ENCODE assay signal across 16 cellular contexts in the genomic region with DNA sequence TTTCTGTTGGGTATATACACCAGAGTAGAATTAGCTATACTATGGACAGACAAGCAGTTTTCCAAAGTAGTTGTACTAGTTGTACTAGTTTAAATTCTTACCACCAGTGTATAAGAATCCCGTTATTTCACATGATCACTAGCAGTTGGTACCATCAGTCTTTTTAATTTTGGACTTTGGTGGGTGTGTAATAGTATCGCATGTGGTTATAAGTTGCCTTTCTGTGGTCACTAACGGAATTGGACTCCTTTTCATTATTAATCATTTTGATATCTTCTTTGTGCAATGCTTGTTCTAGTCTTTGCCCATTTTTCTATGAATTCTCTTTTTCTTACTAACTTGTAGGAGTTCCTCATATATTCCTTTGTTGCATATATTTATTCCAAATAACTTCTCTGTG.
DNase-seq lines count a peak whose midpoint lies in the region; ATAC-seq, FAIRE-seq and TF ChIP-seq lines count a peak whose summit lies in the region.
"Had no signal": no experiment of that assay in that cellular context is flagged by ENCODE, and none has a peak within 500 bp of the region (broad histone marks: within the 10 kb centered on the region; RNA-seq: fewer than 3 reads in every experiment).

No MANE protein-coding gene starts in this region.

- POLR2A ChIA-PET in A549 (lab: Yijun Ruan, JAX) = no interaction called here
- POLR2A ChIA-PET in activated CD8-positive, alpha-beta T cell treated with anti-CD3 and anti-CD28 coated beads, Interleukin-2, amount 10 ng/mL, durations not matched to agents 7 days and 5 days (lab: Charles Lee) = no interaction called here

- 96% methylated on average over 3 of the region's 3 CpGs for WGBS in A549 (ENCODE audit: missing lambda C conversion rate)
- 96% methylated on average over 3 of the region's 3 CpGs for WGBS in esophagus muscularis mucosa

- no peaks in the 10 kb centered on the region for H3K27me3 ChIP-seq in CD4-positive, CD25-positive, alpha-beta regulatory T cell (ENCODE audit: control insufficient read depth, insufficient read depth, low read length)
- H3K27me3 ChIP-seq in esophagus muscularis mucosa = no peaks in the 10 kb centered on the region
- no peaks in the 10 kb centered on the region for H3K27me3 ChIP-seq in gastrocnemius medialis
- H3K27me3 ChIP-seq: BE2C had no signal

- H3K36me3 ChIP-seq in CD4-positive, CD25-positive, alpha-beta regulatory T cell (ENCODE audit: control insufficient read depth, insufficient read depth, low read length) = peaks cover 18% of the 10 kb centered on the region
- peaks cover 0 to 16% (median 5%) of the 10 kb centered on the region in 4 donors for H3K36me3 ChIP-seq in esophagus muscularis mucosa
- no peaks in the 10 kb centered on the region for H3K36me3 ChIP-seq in gastrocnemius medialis

- H3K27ac ChIP-seq in A549 (no peak overlapping the region), esophagus muscularis mucosa (replicated peaks in 1 of 4) (no peak overlapping the region), gastrocnemius medialis (no peak overlapping the region)
- no peak overlapping the region for H3K27ac ChIP-seq in CD4-positive, CD25-positive, alpha-beta regulatory T cell (ENCODE audit: insufficient read depth, low read length, poor library complexity, severe bottlenecking)

- no peaks in the 10 kb centered on the region for H3K9me3 ChIP-seq in A549
- H3K9me3 ChIP-seq in CD4-positive, CD25-positive, alpha-beta regulatory T cell (ENCODE audit: control insufficient read depth in 2 of 2, low read length in 2 of 2) = no peaks in the 10 kb centered on the region
- no peaks in the 10 kb centered on the region for H3K9me3 ChIP-seq in esophagus muscularis mucosa
- no peaks in the 10 kb centered on the region for H3K9me3 ChIP-seq in gastrocnemius medialis
- H3K9me3 ChIP-seq: BE2C had no signal

- CTCF ChIA-PET in A549 (lab: Yijun Ruan, JAX) = no interaction called here
- CTCF ChIA-PET in activated CD8-positive, alpha-beta T cell treated with anti-CD3 and anti-CD28 coated beads, Interleukin-2, amount 10 ng/mL, durations not matched to agents 7 days and 5 days (lab: Charles Lee) = interaction anchor here (0.9 kb wide), 1 partner anchor 11 kb away, joined by 4 read pairs; no protein-coding TSS in a partner anchor

- peaks cover 20% of the 10 kb centered on the region for H3K36me3 Mint-ChIP-seq in CD4-positive, CD25-positive, alpha-beta regulatory T cell
- peaks cover 58% of the 10 kb centered on the region for H3K36me3 Mint-ChIP-seq in activated CD8-positive, alpha-beta T cell treated with anti-CD3 and anti-CD28 coated beads, Interleukin-2, amount 10 ng/mL, durations not matched to agents 7 days and 5 days (ENCODE audit: low read depth)
- peaks cover 15% of the 10 kb centered on the region for H3K36me3 Mint-ChIP-seq in effector memory CD8-positive, alpha-beta T cell (ENCODE audit: insufficient read depth)

- H3K4me3 ChIP-seq in A549 (no peak overlapping the region), esophagus muscularis mucosa (no peak overlapping the region), gastrocnemius medialis (no peak overlapping the region)
- peak overlapping the region; percentile 47 for H3K4me3 ChIP-seq in CD4-positive, CD25-positive, alpha-beta regulatory T cell (ENCODE audit: low read depth, low read length)

- H3K27me3 Mint-ChIP-seq in CD4-positive, CD25-positive, alpha-beta regulatory T cell = no peaks in the 10 kb centered on the region
- no peaks in the 10 kb centered on the region for H3K27me3 Mint-ChIP-seq in activated CD8-positive, alpha-beta T cell treated with anti-CD3 and anti-CD28 coated beads, Interleukin-2, amount 10 ng/mL, durations not matched to agents 7 days and 5 days (ENCODE audit: low read depth)
- no peaks in the 10 kb centered on the region for H3K27me3 Mint-ChIP-seq in effector memory CD8-positive, alpha-beta T cell

- TF ChIP-seq EP300 in A549 (IDR thresholded peaks at IDR 0.05) = no peak
- TF ChIP-seq EP300 in esophagus muscularis mucosa (IDR thresholded peaks at IDR 0.05) = no peak

- H3K4me1 Mint-ChIP-seq in CD4-positive, CD25-positive, alpha-beta regulatory T cell = peaks cover 34 to 60% (median 50%) of the 10 kb centered on the region in 4 donors
- peaks cover 39% of the 10 kb centered on the region for H3K4me1 Mint-ChIP-seq in activated CD8-positive, alpha-beta T cell treated with anti-CD3 and anti-CD28 coated beads, Interleukin-2, amount 10 ng/mL, durations not matched to agents 7 days and 5 days (ENCODE audit: low read depth)
- peaks cover 14 to 44% of the 10 kb centered on the region in 2 donors for H3K4me1 Mint-ChIP-seq in effector memory CD8-positive, alpha-beta T cell (ENCODE audit: low read depth in 2 of 2)

- no peaks in the 10 kb centered on the region for H3K9me3 Mint-ChIP-seq in CD4-positive, CD25-positive, alpha-beta regulatory T cell
- peaks cover 4% of the 10 kb centered on the region for H3K9me3 Mint-ChIP-seq in activated CD8-positive, alpha-beta T cell treated with anti-CD3 and anti-CD28 coated beads, Interleukin-2, amount 10 ng/mL, durations not matched to agents 7 days and 5 days (ENCODE audit: insufficient read depth)
- H3K9me3 Mint-ChIP-seq in effector memory CD8-positive, alpha-beta T cell = no peaks in the 10 kb centered on the region
- H3K9me3 Mint-ChIP-seq: CD8-positive, alpha-beta T cell had no signal

- H3K4me3 Mint-ChIP-seq in CD4-positive, CD25-positive, alpha-beta regulatory T cell = peak overlapping the region; percentile 35 to 64 (median 48)
- H3K4me3 Mint-ChIP-seq in activated CD8-positive, alpha-beta T cell treated with anti-CD3 and anti-CD28 coated beads, Interleukin-2, amount 10 ng/mL, durations not matched to agents 7 days and 5 days = no peak overlapping the region
- peak overlapping the region; percentile 3 to 66 for H3K4me3 Mint-ChIP-seq in effector memory CD8-positive, alpha-beta T cell

- intact Hi-C loops in esophagus muscularis mucosa (cut with DNase I) (no loop called here), gastrocnemius medialis (cut with DNase I; ENCODE audit: low total_unique reads) (no loop called here)

- no peak overlapping the region for H3K4me2 ChIP-seq in A549

- peak overlapping the region in 1 of 3 donors; percentile 20 for H3K27ac Mint-ChIP-seq in CD4-positive, CD25-positive, alpha-beta regulatory T cell
- H3K27ac Mint-ChIP-seq in activated CD8-positive, alpha-beta T cell treated with anti-CD3 and anti-CD28 coated beads, Interleukin-2, amount 10 ng/mL, durations not matched to agents 7 days and 5 days = peak overlapping the region; percentile 57
- peak overlapping the region in 1 of 2 donors; percentile 6 for H3K27ac Mint-ChIP-seq in effector memory CD8-positive, alpha-beta T cell
- H3K27ac Mint-ChIP-seq: CD8-positive, alpha-beta T cell had no signal

- DNase-seq in A549 (ENCODE audit: low read depth in 1 of 2, low spot score in 1 of 2) = no peak
- no peak for DNase-seq in CD4-positive, CD25-positive, alpha-beta regulatory T cell
- DNase-seq in activated CD8-positive, alpha-beta T cell treated with anti-CD3 and anti-CD28 coated beads, Interleukin-2, amount 10 ng/mL, durations not matched to agents 7 days and 5 days = no peak
- no peak for DNase-seq in effector memory CD8-positive, alpha-beta T cell
- no peak for DNase-seq in esophagus muscularis mucosa (ENCODE audit: extremely low spot score)
- DNase-seq in midbrain (lab: John Stamatoyannopoulos, UW) = no peak
- no peak for DNase-seq in gastrocnemius medialis
- DNase-seq: BE2C; CD8-positive, alpha-beta T cell; DND-41; NCI-H1930; NCI-H69; SHP77 had no signal

- TF ChIP-seq POLR2A in A549 (IDR thresholded peaks at IDR 0.05; ENCODE audit: low read length) (no peak), esophagus muscularis mucosa (IDR thresholded peaks at IDR 0.05; ENCODE audit: low read depth) (no peak), gastrocnemius medialis (IDR thresholded peaks at IDR 0.05) (no peak)

- TF ChIP-seq RAD21 in A549 (conservative IDR thresholded peaks at IDR 0.05 in 1 of 2, IDR thresholded peaks at IDR 0.05 in 1 of 2) = no peak

- TF ChIP-seq CTCF in A549 (IDR thresholded peaks at IDR 0.05) (no peak), esophagus muscularis mucosa (IDR thresholded peaks at IDR 0.05) (no peak), gastrocnemius medialis (IDR thresholded peaks at IDR 0.05 in 4 of 5, conservative IDR thresholded peaks at IDR 0.05 in 1 of 5) (no peak)

- FAIRE-seq in A549 (lab: Jason Lieb, UNC) = peak; percentile 49
- FAIRE-seq: GM12891, GM18507, RCC 7860 had no signal

- in situ Hi-C loops in gastrocnemius medialis (cut with MboI; ENCODE audit: low sequenced_read_pairs in 4 of 4) = no loop called here

- ATAC-seq in A549 (no peak), gastrocnemius medialis (no peak)
- ATAC-seq in CD4-positive, CD25-positive, alpha-beta regulatory T cell (ENCODE audit: low read depth in 2 of 2) = no peak
- peak; percentile 42 for ATAC-seq in activated CD8-positive, alpha-beta T cell treated with anti-CD3 and anti-CD28 coated beads, Interleukin-2, amount 10 ng/mL, durations not matched to agents 7 days and 5 days
- no peak for ATAC-seq in effector memory CD8-positive, alpha-beta T cell (replicated peaks)
- ATAC-seq: CD8-positive, alpha-beta T cell had no signal

- peaks cover 13% of the 10 kb centered on the region for H3K4me1 ChIP-seq in A549
- peaks cover 43% of the 10 kb centered on the region for H3K4me1 ChIP-seq in CD4-positive, CD25-positive, alpha-beta regulatory T cell (ENCODE audit: control insufficient read depth, insufficient read depth, low read length, poor library complexity, severe bottlenecking)
- peaks cover 0 to 3% (median 0%) of the 10 kb centered on the region in 4 donors for H3K4me1 ChIP-seq in esophagus muscularis mucosa
- H3K4me1 ChIP-seq in gastrocnemius medialis = no peaks in the 10 kb centered on the region
- H3K4me1 ChIP-seq: BE2C had no signal

TF ChIP-seq in A549, 52 proteins besides CTCF, POLR2A, EP300 and RAD21:
- no peak for TF ChIP-seq KDM1A (IDR thresholded peaks at IDR 0.05; ENCODE audit: low read depth)
- TF ChIP-seq SREBF2 (IDR thresholded peaks at IDR 0.05) = no peak
- no peak for TF ChIP-seq MAZ (IDR thresholded peaks at IDR 0.05; ENCODE audit: borderline replicate concordance, low read depth, low read length)
- TF ChIP-seq HOXB5 (CRISPR knock-in tag; IDR thresholded peaks at IDR 0.05) = no peak
